In genomic region chr7:39952791-39953190, GRCh38 we compare ENCODE assay signal across 9 cellular contexts. TPM values are rescaled to one million over a fixed set of nuclear protein-coding genes. Genes with fewer than 3 reads are reported as not detected.
DNase-seq lines count a peak whose midpoint lies in the region; FAIRE-seq and TF ChIP-seq lines count a peak whose summit lies in the region.
"Had no signal": no experiment of that assay in that cellular context is flagged by ENCODE, and none has a peak within 500 bp of the region (broad histone marks: within the 10 kb centered on the region; RNA-seq: fewer than 3 reads in every experiment).

No MANE protein-coding gene starts in this region.

- intact Hi-C loops in MCF 10A (cut with micrococcal nuclease), result loop anchor here (5.0 kb wide), 1 partner anchor 55 kb away; no protein-coding TSS in a partner anchor

- H3K4me3 Mint-ChIP-seq in MCF 10A (ENCODE audit: unreplicated experiment), result peak overlapping the region; percentile 96

- TF ChIP-seq CTCF in AG04449 (IDR thresholded peaks at IDR 0.05; ENCODE audit: insufficient read depth, low read length, missing control alignments) (no peak), MCF 10A (IDR thresholded peaks at IDR 0.05; ENCODE audit: unreplicated experiment) (no peak)

- H3K36me3 ChIP-seq in HUES48 (ENCODE audit: control insufficient read depth, insufficient read depth, low read length) (no peaks in the 10 kb centered on the region), mucosa of stomach (ENCODE audit: control insufficient read depth, insufficient read depth, low read length) (no peaks in the 10 kb centered on the region)

- DNase-seq in AG04449 (ENCODE audit: low read depth, low spot score), result no peak
- peak; percentile 14 for DNase-seq in MCF 10A (ENCODE audit: unreplicated experiment)
- no peak for DNase-seq in epidermal melanocyte (ENCODE audit: insufficient read length, low spot score)
- no peak for DNase-seq in H54 (ENCODE audit: insufficient read length, low spot score)
- DNase-seq in NCI-H446 (lab: John Stamatoyannopoulos, UW), result no peak
- DNase-seq in HuH-7 (ENCODE audit: low spot score), result no peak

- TSS peak; percentile 46 for BruUV-seq in MCF 10A (replicated peaks; lab: Mats Ljungman, UMichigan)

- H3K9me3 Mint-ChIP-seq in MCF 10A (ENCODE audit: unreplicated experiment), result no peaks in the 10 kb centered on the region

- H3K27me3 ChIP-seq in HUES48 (ENCODE audit: control insufficient read depth, insufficient read depth, low read length), result no peaks in the 10 kb centered on the region
- no peaks in the 10 kb centered on the region for H3K27me3 ChIP-seq in mucosa of stomach (ENCODE audit: control insufficient read depth, insufficient read depth, low read length)

- POLR2A ChIA-PET in AG04449 (lab: Yijun Ruan, JAX) (no interaction called here), MCF 10A (lab: Yijun Ruan, JAX) (interaction anchor here (1.3 to 1.5 kb wide), 2 partner anchors 182 to 329 kb away, joined by 3 read pairs; partner anchors contain the start of genes MPLKIP, RALA and SUGCT)

- H3K36me3 Mint-ChIP-seq in MCF 10A (ENCODE audit: insufficient read depth, unreplicated experiment), result peaks cover 20% of the 10 kb centered on the region

- TF ChIP-seq POLR2A in H54 (IDR thresholded peaks at IDR 0.05; ENCODE audit: low read depth, low read length), result no peak

- H3K9me3 ChIP-seq in HUES48 (ENCODE audit: control insufficient read depth, insufficient read depth, low read length) (no peaks in the 10 kb centered on the region), mucosa of stomach (ENCODE audit: control insufficient read depth, low read length) (no peaks in the 10 kb centered on the region)

- no peaks in the 10 kb centered on the region for H3K27me3 Mint-ChIP-seq in MCF 10A (ENCODE audit: insufficient read depth, unreplicated experiment)

- H3K27ac ChIP-seq in HUES48 (ENCODE audit: low read depth, low read length), result no peak overlapping the region

- no peak for FAIRE-seq in H54 (lab: Jason Lieb, UNC)
- FAIRE-seq: GM12891 had no signal

- peak overlapping the region; percentile 92 for H3K4me3 ChIP-seq in AG04449 (ENCODE audit: low read depth, low read length)
- H3K4me3 ChIP-seq in HUES48 (ENCODE audit: low read depth, low read length), result peak overlapping the region; percentile 88
- H3K4me3 ChIP-seq in mucosa of stomach (ENCODE audit: low read length), result no peak overlapping the region

- H3K4me1 Mint-ChIP-seq in MCF 10A (ENCODE audit: insufficient read depth, unreplicated experiment), result peaks cover 12% of the 10 kb centered on the region

- H3K9ac ChIP-seq in HUES48 (ENCODE audit: low read depth, low read length), result peak overlapping the region; percentile 75; the same call in 1 of the 2 replicates
- H3K9ac ChIP-seq in mucosa of stomach (ENCODE audit: low read length), result peak overlapping the region; percentile 99

- H3K4me1 ChIP-seq in HUES48 (ENCODE audit: control insufficient read depth, insufficient read depth, low read length) (peaks cover 21% of the 10 kb centered on the region), mucosa of stomach (ENCODE audit: control insufficient read depth, insufficient read depth, low read length) (peaks cover 10% of the 10 kb centered on the region)

- CTCF ChIA-PET in AG04449 (lab: Yijun Ruan, JAX) (interaction anchor here (1.3 to 4.2 kb wide), 2 partner anchors 56 to 99 kb away, joined by 4 to 21 read pairs; no protein-coding TSS in a partner anchor), MCF 10A (lab: Yijun Ruan, JAX) (interaction anchor here (0.6 to 1.5 kb wide), 3 partner anchors 98 to 101 kb away, joined by 3 to 5 read pairs (median 5); no protein-coding TSS in a partner anchor)

- H3K27ac Mint-ChIP-seq in MCF 10A (ENCODE audit: low read depth, unreplicated experiment), result peak overlapping the region; percentile 99

RNA-seq across cellular contexts. Expression of gene CDK13, which starts 2.7 kb away (rescaled TPM):
- total RNA-seq in MCF 10A (2022), result 50.2 and 54.8 TPM in 2 replicates
